12 cellular contexts compared by ENCODE assay signal in the genomic region with DNA sequence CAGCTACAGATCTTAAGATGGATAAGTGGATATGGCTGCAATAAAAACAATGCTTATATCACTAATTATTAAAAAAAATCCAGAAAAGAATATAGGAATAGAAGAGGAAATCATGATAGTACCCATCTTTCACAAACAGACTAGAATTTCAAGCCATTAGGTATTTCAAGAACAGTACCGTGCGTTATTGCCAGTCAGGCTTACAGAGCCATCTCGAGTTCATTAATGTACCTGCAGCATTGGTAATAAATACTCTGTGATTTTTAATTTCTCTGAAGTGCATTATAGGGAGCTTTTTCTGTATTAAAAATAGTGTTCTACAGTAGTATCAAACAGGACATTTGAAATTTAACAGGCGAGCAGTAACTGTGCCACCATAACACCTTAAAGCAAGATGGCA. TPM values are rescaled to one million over a fixed set of nuclear protein-coding genes. Genes with fewer than 3 reads are reported as not detected.
DNase-seq lines count a peak whose midpoint lies in the region; ATAC-seq and TF ChIP-seq lines count a peak whose summit lies in the region.
"Had no signal": no experiment of that assay in that cellular context is flagged by ENCODE, and none has a peak within 500 bp of the region (broad histone marks: within the 10 kb centered on the region; RNA-seq: fewer than 3 reads in every experiment).

No MANE protein-coding gene starts in this region.

- no peak overlapping the region for H3K4me3 Mint-ChIP-seq in WTC11

- no peak overlapping the region for H3K27ac ChIP-seq in C4-2B
- no peak overlapping the region for H3K27ac ChIP-seq in VCaP
- no peak overlapping the region for H3K27ac ChIP-seq in vagina

- H3K9me3 Mint-ChIP-seq in WTC11, result peaks cover 5% of the 10 kb centered on the region; the same call in 1 of the 2 replicates

- no peak overlapping the region for H3K27ac Mint-ChIP-seq in WTC11

- intact Hi-C loops in vagina (cut with DNase I), result no loop called here

- H3K36me3 ChIP-seq in vagina, result peaks cover 0 to 8% of the 10 kb centered on the region in 2 donors

- CTCF ChIA-PET in WTC11 (lab: Charles Lee), result no interaction called here

- H3K4me1 ChIP-seq in vagina, result no peaks in the 10 kb centered on the region

- no peaks in the 10 kb centered on the region for H3K27me3 Mint-ChIP-seq in WTC11 (ENCODE audit: low read depth)

- H3K4me1 Mint-ChIP-seq in WTC11, result no peaks in the 10 kb centered on the region

- ATAC-seq in left lobe of liver (peak; percentile 61), omental fat pad (ENCODE audit: low FRiP score) (no peak), WTC11 (no peak)

- H3K36me3 Mint-ChIP-seq in WTC11, result peaks cover 43% of the 10 kb centered on the region

- H3K27me3 ChIP-seq in vagina, result no peaks in the 10 kb centered on the region

- TF ChIP-seq CTCF in C4-2B (conservative IDR thresholded peaks at IDR 0.05), result peak; percentile 21; the same call in 1 of the 2 replicates
- 0 out of 3 replicates have a peak, but pooled peaks have one; percentile 7 for TF ChIP-seq CTCF in GM12872 (IDR thresholded peaks at IDR 0.05; ENCODE audit: insufficient read depth, low read depth, low read length)
- TF ChIP-seq CTCF in VCaP (conservative IDR thresholded peaks at IDR 0.05), result peak; percentile 77
- TF ChIP-seq CTCF in omental fat pad (IDR thresholded peaks at IDR 0.05), result no peak
- TF ChIP-seq CTCF in WTC11 (IDR thresholded peaks at IDR 0.05), result no peak
- no peak for TF ChIP-seq CTCF in vagina (IDR thresholded peaks at IDR 0.05)

- no peak for DNase-seq in left lobe of liver (ENCODE audit: low spot score)
- DNase-seq in omental fat pad (ENCODE audit: low spot score), result no peak
- DNase-seq in DMS114 treated with DMSO at 0.1 percent for 48 hours (lab: John Stamatoyannopoulos, UW; ENCODE audit: unreplicated experiment), result no peak
- no peak for DNase-seq in WTC11 (ENCODE audit: low spot score)
- no peak for DNase-seq in vagina (ENCODE audit: extremely low spot score in 2 of 2)
- DNase-seq: NCI-H1092, NCI-H446, NCI-H748 treated with DMSO at 0.1 percent for 48 hours, SHP77 had no signal

- H3K9me3 ChIP-seq in vagina, result no peaks in the 10 kb centered on the region

- POLR2A ChIA-PET in WTC11 (lab: Charles Lee), result no interaction called here

- TF ChIP-seq POLR2A in vagina (IDR thresholded peaks at IDR 0.05), result no peak

- no peak overlapping the region for H3K4me3 ChIP-seq in vagina

TF ChIP-seq in WTC11, 78 proteins besides CTCF, POLR2A, EP300 and RAD21:
- TF ChIP-seq ESRRA (CRISPR knock-in tag; IDR thresholded peaks at IDR 0.05; ENCODE audit: borderline replicate concordance) (no peak), JAZF1 (CRISPR knock-in tag; IDR thresholded peaks at IDR 0.05) (no peak), ZNF138 (CRISPR knock-in tag; conservative IDR thresholded peaks at IDR 0.05) (no peak), NR2C2 (CRISPR knock-in tag; IDR thresholded peaks at IDR 0.05) (no peak), RORB (CRISPR knock-in tag; IDR thresholded peaks at IDR 0.05) (no peak), TEAD1 (CRISPR knock-in tag; IDR thresholded peaks at IDR 0.05) (no peak), ZNF121 (CRISPR knock-in tag; IDR thresholded peaks at IDR 0.05) (no peak), ZNF263 (CRISPR knock-in tag; IDR thresholded peaks at IDR 0.05; ENCODE audit: low read depth) (no peak), FOXP1 (CRISPR knock-in tag; IDR thresholded peaks at IDR 0.05; ENCODE audit: borderline replicate concordance) (no peak), GTF2I (CRISPR knock-in tag; conservative IDR thresholded peaks at IDR 0.05) (no peak), RELA (CRISPR knock-in tag; IDR thresholded peaks at IDR 0.05; ENCODE audit: borderline replicate concordance) (no peak), NFATC4 (CRISPR knock-in tag; IDR thresholded peaks at IDR 0.05) (no peak), SOX15 (CRISPR knock-in tag; IDR thresholded peaks at IDR 0.05) (no peak), ZNF396 (CRISPR knock-in tag; IDR thresholded peaks at IDR 0.05; ENCODE audit: borderline replicate concordance) (no peak), TEAD4 (CRISPR knock-in tag; IDR thresholded peaks at IDR 0.05) (no peak), ZBTB21 (CRISPR knock-in tag; IDR thresholded peaks at IDR 0.05; ENCODE audit: borderline replicate concordance) (no peak), TP53 (CRISPR knock-in tag; IDR thresholded peaks at IDR 0.05) (no peak), EMX1 (CRISPR knock-in tag; IDR thresholded peaks at IDR 0.05) (no peak), ZNF317 (CRISPR knock-in tag; IDR thresholded peaks at IDR 0.05; ENCODE audit: borderline replicate concordance, low read depth) (no peak), OVOL2 (CRISPR knock-in tag; IDR thresholded peaks at IDR 0.05; ENCODE audit: borderline replicate concordance) (no peak)

RNA-seq across cellular contexts. Expression of a gene that starts 35.7 kb away (rescaled TPM):
- 41.8 TPM for total RNA-seq in left lobe of liver
- total RNA-seq in omental fat pad, result 10 to 100 TPM in 3 of 4 donors, 1 to 10 TPM in 1; 8.5 to 19.4 (median 16.0) TPM
- total RNA-seq in WTC11 (2021), result 8.1 to 8.7 TPM (median 8.3 TPM) in 3 replicates
- 1.7 TPM for total RNA-seq in vagina

Comparison
In these comparisons a context has a peak if more than half of its experiments do, and no peak if none do; other contexts are left out.
1. CTCF ChIP-seq: peak in C4-2B (single experiment), GM12872 (single experiment) and VCaP (single experiment); none in omental fat pad (0 of 3), WTC11 (single experiment) and vagina (0 of 3).